In genomic region chr4:185623444-185624247, GRCh38 we compare ENCODE assay signal across 19 cellular contexts.
A peak's percentile ranks its signal among the peaks of the same experiment; 100 is the strongest.
DNase-seq lines count a peak whose midpoint lies in the region; ATAC-seq and TF ChIP-seq lines count a peak whose summit lies in the region.
"Had no signal": no experiment of that assay in that cellular context is flagged by ENCODE, and none has a peak within 500 bp of the region (broad histone marks: within the 10 kb centered on the region; RNA-seq: fewer than 3 reads in every experiment).

No MANE protein-coding gene starts in this region.

- H4K20me1 ChIP-seq in osteoblast (ENCODE audit: insufficient read depth, low read length) = no peaks in the 10 kb centered on the region
- H4K20me1 ChIP-seq: BLaER1 had no signal

- ATAC-seq in Right ventricle myocardium inferior (peak; percentile 45), left cardiac atrium (peak; percentile 21 to 27), HG03469 (IDR thresholded peaks at IDR 0.05; ENCODE audit: unreplicated experiment) (no peak)
- ATAC-seq: A549, HCT116 had no signal

- intact Hi-C loops in Right ventricle myocardium inferior (cut with DNase I) (no loop called here), left ventricle myocardium inferior (cut with micrococcal nuclease) (no loop called here), left cardiac atrium (cut with DNase I) (no loop called here)

- no peaks in the 10 kb centered on the region for H3K79me2 ChIP-seq in osteoblast (ENCODE audit: insufficient read depth, low read length)

- no peak overlapping the region for H3K27ac ChIP-seq in left ventricle myocardium inferior (replicated peaks)
- H3K27ac ChIP-seq in osteoblast (ENCODE audit: low read depth, low read length) = no peak overlapping the region
- H3K27ac ChIP-seq: 22Rv1, A549, BLaER1, HL-60 had no signal

- DNase-seq in Right ventricle myocardium inferior (ENCODE audit: missing footprints) (peak; percentile 58), left ventricle myocardium inferior (no peak), BE2C (no peak), left cardiac atrium (no peak), osteoblast (ENCODE audit: insufficient read length, low spot score, missing footprints) (peak; percentile 41)
- DNase-seq in activated naive CD4-positive, alpha-beta T cell (lab: John Stamatoyannopoulos, UW) = no peak
- DNase-seq: AML-193; CD4-positive, alpha-beta memory T cell; DMS153; GDM1; GOT3; H7; HFFc6 had no signal

- H3K9me3 ChIP-seq in left ventricle myocardium inferior (replicated peaks) (no peaks in the 10 kb centered on the region), BE2C (no peaks in the 10 kb centered on the region), osteoblast (ENCODE audit: low read depth, low read length) (no peaks in the 10 kb centered on the region)
- H3K9me3 ChIP-seq: A549 had no signal

- H3K4me3 ChIP-seq in left ventricle myocardium inferior (no peak overlapping the region), BE2C (ENCODE audit: low read depth, low read length) (0 out of 2 replicates have a peak overlapping the region, but pooled peaks have one; percentile 12), osteoblast (ENCODE audit: insufficient read depth, low read length) (no peak overlapping the region)
- H3K4me3 ChIP-seq: A549, BLaER1 had no signal

- H3K4me1 ChIP-seq in left ventricle myocardium inferior = peaks cover 51% of the 10 kb centered on the region
- H3K4me1 ChIP-seq in BE2C = peaks cover 4% of the 10 kb centered on the region; the same call in 1 of the 2 replicates
- no peaks in the 10 kb centered on the region for H3K4me1 ChIP-seq in osteoblast (ENCODE audit: insufficient read depth, low read length)
- H3K4me1 ChIP-seq: A549, BLaER1 had no signal

- no peak overlapping the region for H2AFZ ChIP-seq in osteoblast (ENCODE audit: low read length)

- TF ChIP-seq CTCF in left ventricle myocardium inferior (IDR thresholded peaks at IDR 0.05; ENCODE audit: borderline replicate concordance) (no peak), BE2C (IDR thresholded peaks at IDR 0.05; ENCODE audit: low read depth, low read length) (no peak), osteoblast (IDR thresholded peaks at IDR 0.05; ENCODE audit: extremely low read depth, low read depth, low read length) (no peak)

- H3K36me3 ChIP-seq in left ventricle myocardium inferior (peaks cover 85% of the 10 kb centered on the region), BE2C (no peaks in the 10 kb centered on the region), osteoblast (ENCODE audit: insufficient read depth, low read length) (peaks cover 10% of the 10 kb centered on the region)
- H3K36me3 ChIP-seq: BLaER1 had no signal

- H3K4me2 ChIP-seq in osteoblast (ENCODE audit: insufficient read depth, low read length) = no peak overlapping the region
- H3K4me2 ChIP-seq: A549, BLaER1 had no signal

- H3K27me3 ChIP-seq in left ventricle myocardium inferior (ENCODE audit: low read depth) = no peaks in the 10 kb centered on the region
- H3K27me3 ChIP-seq in BE2C = no peaks in the 10 kb centered on the region
- no peaks in the 10 kb centered on the region for H3K27me3 ChIP-seq in osteoblast (ENCODE audit: insufficient read depth, low read length)
- H3K27me3 ChIP-seq: BLaER1 had no signal

Comparison
In these comparisons a context has a peak if more than half of its experiments do, and no peak if none do; other contexts are left out.
1. DNase-seq: peak in Right ventricle myocardium inferior (single experiment) and osteoblast (single experiment); none in left ventricle myocardium inferior (single experiment), BE2C (single experiment), left cardiac atrium (single experiment) and activated naive CD4-positive, alpha-beta T cell (0 of 4).